ENCODE assay signal across 13 cellular contexts in genomic region chr15:85361306-85361705, GRCh38. TPM values are rescaled to one million over a fixed set of nuclear protein-coding genes. Genes with fewer than 3 reads are reported as not detected.
A peak's percentile ranks its signal among the peaks of the same experiment; 100 is the strongest.
DNase-seq lines count a peak whose midpoint lies in the region; ATAC-seq, FAIRE-seq and TF ChIP-seq lines count a peak whose summit lies in the region.
"Had no signal": no experiment of that assay in that cellular context is flagged by ENCODE, and none has a peak within 500 bp of the region (broad histone marks: within the 10 kb centered on the region; RNA-seq: fewer than 3 reads in every experiment).

No MANE protein-coding gene starts in this region.

- no peak overlapping the region for H2AFZ ChIP-seq in GM12878 (ENCODE audit: control insufficient read depth, low read depth, low read length)

- peak; percentile 66 for DNase-seq in GM12878 (ENCODE audit: low read depth, low spot score)
- DNase-seq in stimulated activated CD4-positive, alpha-beta T cell treated with anti-CD3 and anti-CD28 coated beads, Interleukin-12 subunit alpha, Interleukin-12 subunit beta, amount 100 ng/mL, for 4 hours = no peak
- DNase-seq in NCI-H1436 (lab: John Stamatoyannopoulos, UW) = no peak
- DNase-seq in activated CD4-positive, alpha-beta T cell treated with anti-CD3 and anti-CD28 coated beads for 48 hours = no peak
- DNase-seq in Ammon's horn (ENCODE audit: low spot score) = no peak
- DNase-seq: activated T-cell treated with anti-CD3 and anti-CD28 coated beads, Interleukin-2, amount 50 U/mL, for 72 hours; kidney; stimulated activated CD4-positive, alpha-beta T cell treated with anti-CD3 and anti-CD28 coated beads, Interleukin-15, amount 100 ng/mL, for 24 hours had no signal

- in situ Hi-C loops in GM12878 (cut with MboI) = no loop called here

- BruUV-seq in GM12878 (replicated peaks; lab: Mats Ljungman, UMichigan) = no TSS peak

- TF ChIP-seq EP300 in GM12878 (IDR thresholded peaks at IDR 0.05; ENCODE audit: borderline replicate concordance in 1 of 2, control insufficient read depth in 1 of 2, low read depth in 2 of 2, low read length in 2 of 2) = peak; percentile 60 to 81; a peak in 2 of 4 replicates

- ATAC-seq in GM18867 (IDR thresholded peaks at IDR 0.05; ENCODE audit: unreplicated experiment) (peak; percentile 80), GM21367 (IDR thresholded peaks at IDR 0.05; ENCODE audit: unreplicated experiment) (peak; percentile 77), HG03060 (IDR thresholded peaks at IDR 0.05; ENCODE audit: low read depth, unreplicated experiment) (peak; percentile 68), GM12878 (peak; percentile 87)
- ATAC-seq: activated T-cell treated with anti-CD3 and anti-CD28 coated beads, Interleukin-2, amount 50 U/mL, for 72 hours; stimulated activated effector memory CD8-positive, alpha-beta T cell treated with anti-CD3 and anti-CD28 coated beads, Interleukin-12 subunit alpha, Interleukin-12 subunit beta, amount 100 ng/mL, for 72 hours had no signal

- SMC1A ChIA-PET in GM12878 (lab: Charles Lee; ENCODE audit: uncharacterized antibody, unreplicated experiment) = interaction anchor here (0.8 to 4.1 kb wide), 11 partner anchors 19 to 51 kb away, joined by 3 to 45 read pairs (median 6); partner anchors contain the start of gene AKAP13

- peaks cover 32% of the 10 kb centered on the region for H3K4me1 ChIP-seq in GM12878 (ENCODE audit: control insufficient read depth, insufficient read depth, low read length)

- H3K79me2 ChIP-seq in GM12878 (ENCODE audit: control insufficient read depth, insufficient read depth, low read length) = no peaks in the 10 kb centered on the region

- CTCF ChIA-PET in GM12878 (lab: Yijun Ruan, JAX) = interaction anchor here (0.8 to 2.6 kb wide), 8 partner anchors 11 to 61 kb away, joined by 3 to 9 read pairs (median 5); no protein-coding TSS in a partner anchor

- peak overlapping the region; percentile 40; the same call in 1 of the 2 replicates for H3K4me3 ChIP-seq in GM12878

- H3K27me3 ChIP-seq in GM12878 (replicated peaks in 1 of 2; ENCODE audit: control insufficient read depth in 2 of 2, insufficient read depth in 2 of 2, low read length in 1 of 2) = no peaks in the 10 kb centered on the region

- no peak overlapping the region for H3K9ac ChIP-seq in GM12878 (ENCODE audit: control insufficient read depth, insufficient read depth, low read length)

- WGBS in GM12878 (ENCODE audit: insufficient coverage, insufficient replicate concordance, low lambda C conversion rate, missing lambda C conversion rate) = 0% methylated on average over 4 of the region's 4 CpGs

- H3K36me3 ChIP-seq in GM12878 (ENCODE audit: control insufficient read depth in 2 of 2, insufficient read depth in 2 of 2, low read length in 1 of 2) = no peaks in the 10 kb centered on the region

- RAD21 ChIA-PET in GM12878 (lab: Charles Lee; ENCODE audit: unreplicated experiment) = interaction anchor here (0.5 to 3.9 kb wide), 19 partner anchors 8 to 139 kb away, joined by 3 to 32 read pairs (median 4); partner anchors contain the start of gene AKAP13

- TF ChIP-seq CTCF in GM12878 (IDR thresholded peaks at IDR 0.05 in 2 of 3, conservative IDR thresholded peaks at IDR 0.05 in 1 of 3; ENCODE audit: control insufficient read depth in 2 of 3, extremely low read depth in 1 of 3, insufficient read depth in 1 of 3, low read depth in 3 of 3, low read length in 3 of 3) = no peak

- no peaks in the 10 kb centered on the region for H3K9me3 ChIP-seq in GM12878 (replicated peaks; ENCODE audit: control insufficient read depth, insufficient read depth, low read length)

- peak; percentile 52 for FAIRE-seq in GM12878 (lab: Jason Lieb, UNC)
- FAIRE-seq: kidney, TTC549 had no signal

- intact Hi-C loops in GM12878 (cut with micrococcal nuclease; ENCODE audit: unreplicated experiment) = loop anchor here (2.0 kb wide), 1 partner anchor 19 kb away; the partner anchor contains the start of gene AKAP13

- peak overlapping the region; percentile 75 for H3K4me2 ChIP-seq in GM12878 (ENCODE audit: control insufficient read depth, insufficient read depth)

- TF ChIP-seq RAD21 in GM12878 (IDR thresholded peaks at IDR 0.05; ENCODE audit: insufficient read depth, low read depth, low read length) = no peak

- POLR2A ChIA-PET in GM12878 (lab: Charles Lee) = interaction anchor here (0.6 to 1.9 kb wide), 4 partner anchors 19 to 327 kb away, joined by 3 to 8 read pairs (median 3); partner anchors contain the start of gene AKAP13

- H4K20me1 ChIP-seq in GM12878 (ENCODE audit: control insufficient read depth, insufficient read depth) = no peaks in the 10 kb centered on the region

- no peak for TF ChIP-seq POLR2A in GM12878 (IDR thresholded peaks at IDR 0.05; ENCODE audit: low read depth, low read length)

- H3K27ac ChIP-seq in GM12878 (ENCODE audit: control insufficient read depth, insufficient read depth) = peak overlapping the region; percentile 72

TF ChIP-seq in GM12878, 131 proteins besides CTCF, POLR2A, EP300 and RAD21 (continues in another document):
- TF ChIP-seq BCL11A (IDR thresholded peaks at IDR 0.05; ENCODE audit: low read depth, low read length) (peak; percentile 74), HDGF (IDR thresholded peaks at IDR 0.05) (no peak), MTA2 (IDR thresholded peaks at IDR 0.05; ENCODE audit: low read depth) (peak; percentile 83), EGR1 (IDR thresholded peaks at IDR 0.05; ENCODE audit: borderline replicate concordance in 1 of 2, low read depth in 2 of 2, low read length in 2 of 2) (no peak), FOXM1 (IDR thresholded peaks at IDR 0.05; ENCODE audit: low read depth, low read length) (peak; percentile 75), ZNF384 (IDR thresholded peaks at IDR 0.05; ENCODE audit: borderline replicate concordance, low read depth, low read length) (peak; percentile 84), HSF1 (IDR thresholded peaks at IDR 0.05; ENCODE audit: low read depth, low read length) (no peak), SMAD5 (IDR thresholded peaks at IDR 0.05; ENCODE audit: low read depth) (no peak), IKZF1 (conservative IDR thresholded peaks at IDR 0.05) (no peak), TCF12 (IDR thresholded peaks at IDR 0.05; ENCODE audit: low read depth, low read length) (peak; percentile 44; the same call in 1 of the 2 replicates), EED (IDR thresholded peaks at IDR 0.05; ENCODE audit: low read depth) (peak; percentile 22; the same call in 1 of the 2 replicates), POU2F2 (IDR thresholded peaks at IDR 0.05; ENCODE audit: borderline replicate concordance, low read depth, low read length) (peak; percentile 60; the same call in 1 of the 3 replicates), ETV6 (conservative IDR thresholded peaks at IDR 0.05 in 1 of 2, IDR thresholded peaks at IDR 0.05 in 1 of 2; ENCODE audit: borderline replicate concordance in 1 of 2, low read depth in 1 of 2) (peak in 1 of 2 experiments; percentile 41; a peak in 1 of 4 replicates), MEF2A (IDR thresholded peaks at IDR 0.05; ENCODE audit: insufficient read depth, low read depth, low read length) (peak; percentile 98), TBL1XR1 (IDR thresholded peaks at IDR 0.05; ENCODE audit: low read depth, low read length) (peak; percentile 79), SP1 (IDR thresholded peaks at IDR 0.05; ENCODE audit: low read depth, low read length) (peak; percentile 27), TAF1 (IDR thresholded peaks at IDR 0.05; ENCODE audit: borderline replicate concordance, low read depth, low read length) (0 out of 2 replicates have a peak, but pooled peaks have one; percentile 27), RFX5 (IDR thresholded peaks at IDR 0.05; ENCODE audit: low read depth, low read length) (no peak), BHLHE40 (IDR thresholded peaks at IDR 0.05; ENCODE audit: borderline replicate concordance in 1 of 2, low read depth in 2 of 2, low read length in 1 of 2) (peak; percentile 68 to 70)

RNA-seq across cellular contexts. Expression of gene AKAP13, which starts 19.1 kb away (rescaled TPM):
- 399 and 407 TPM in 2 replicates for total RNA-seq in GM12878 (2013; cell fraction: nucleolus; rRNA removed)
- 59.1 and 59.6 TPM in 2 replicates for total RNA-seq in GM12878 (2014; rRNA removed)
- 63.4 and 65.5 TPM in 2 replicates for total RNA-seq in GM12878 (2014; rRNA removed; fragmentation: Illumina TruSeq; extraction: Trizol)
- total RNA-seq in GM12878 (2021) = 67.0 and 74.9 TPM in 2 replicates
- 39.2 TPM for polyA plus RNA-seq in GM12878 (2011; ENCODE audit: low read depth)
- 29.7 and 36.3 TPM in 2 replicates for polyA plus RNA-seq in GM12878 (2011; rRNA removed)
- polyA plus RNA-seq in GM12878 (2011; cell fraction: cytosol; rRNA removed) = 40.3 and 63.4 TPM in 2 replicates
- polyA plus RNA-seq in GM12878 (2011; cell fraction: nucleus; rRNA removed) = 75.9 and 95.9 TPM in 2 replicates
- 56.2 and 76.5 TPM in 2 replicates for polyA plus RNA-seq in GM12878 (2012)
- polyA plus RNA-seq in GM12878 (2014; fragmentation: Illumina TruSeq; extraction: Trizol) = 55.8 and 56.2 TPM in 2 replicates
- 10 to 100 TPM; 14.4 to 21.5 TPM for polyA plus RNA-seq in GM12878 (2014; fragmentation: Nextera tagmentation; extraction: Ambion mirVana)
- 41.4 and 42.3 TPM in 2 replicates for polyA plus RNA-seq in GM12878 (2014; rRNA removed)
- 10 to 100 TPM; 54.5 to 56.3 TPM for polyA plus RNA-seq in GM12878 (2016; fragmentation: Nextera tagmentation; extraction: Ambion mirVana)
- polyA minus RNA-seq in GM12878 (2011; rRNA and poly(A)+ RNA removed) = 110 and 178 TPM in 2 replicates
- polyA minus RNA-seq in GM12878 (2011; cell fraction: cytosol; rRNA and poly(A)+ RNA removed) = 61.3 and 76.6 TPM in 2 replicates
- polyA minus RNA-seq in GM12878 (2011; cell fraction: nucleus; rRNA and poly(A)+ RNA removed) = 119 and 203 TPM in 2 replicates
